28 cellular contexts compared by ENCODE assay signal in the genomic region with DNA sequence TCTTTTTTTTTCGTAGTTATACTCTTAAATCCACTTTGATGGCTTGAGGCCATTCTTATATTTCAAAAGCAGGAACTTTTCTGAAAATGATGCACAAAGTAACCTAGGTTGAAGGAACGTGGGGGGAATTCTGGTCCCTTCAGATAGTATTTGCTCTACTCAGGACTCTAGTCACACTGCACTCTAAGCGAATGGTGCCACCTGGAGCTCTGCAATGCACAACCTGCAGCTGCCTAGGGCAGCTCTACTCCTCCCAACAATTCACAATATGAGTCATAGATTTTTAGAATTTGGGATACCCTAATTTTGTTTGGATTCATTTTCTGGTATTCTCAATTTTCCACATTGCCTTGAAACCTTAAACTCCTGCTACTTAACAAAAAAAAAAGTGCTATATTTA. TPM values are rescaled to one million over a fixed set of nuclear protein-coding genes. Genes with fewer than 3 reads are reported as not detected.
DNase-seq lines count a peak whose midpoint lies in the region; ATAC-seq, FAIRE-seq and TF ChIP-seq lines count a peak whose summit lies in the region.
"Had no signal": no experiment of that assay in that cellular context is flagged by ENCODE, and none has a peak within 500 bp of the region (broad histone marks: within the 10 kb centered on the region; RNA-seq: fewer than 3 reads in every experiment).

No MANE protein-coding gene starts in this region.

- no peak overlapping the region for H2AFZ ChIP-seq in DND-41 (ENCODE audit: low read depth, low read length)
- no peak overlapping the region for H2AFZ ChIP-seq in PC-3 (ENCODE audit: low read length)

- H3K79me2 ChIP-seq in DND-41 (ENCODE audit: insufficient read depth, low read length) (peaks cover 33% of the 10 kb centered on the region), PC-3 (ENCODE audit: low read length) (peaks cover 18% of the 10 kb centered on the region)

- H3K27ac ChIP-seq in DND-41 (ENCODE audit: low read length), result no peak overlapping the region
- H3K27ac ChIP-seq in PC-3 (ENCODE audit: low read length), result no peak overlapping the region
- H3K27ac ChIP-seq in dorsolateral prefrontal cortex, result peak overlapping the region in 1 of 59 donors; percentile 11
- H3K27ac ChIP-seq: heart right ventricle, left lung, tibial artery had no signal

- H3K4me2 ChIP-seq in DND-41 (ENCODE audit: insufficient read depth, low read length) (no peak overlapping the region), PC-3 (ENCODE audit: low read length) (no peak overlapping the region)

- H3K4me1 ChIP-seq in DND-41 (ENCODE audit: insufficient read depth, low read length) (no peaks in the 10 kb centered on the region), PC-3 (ENCODE audit: insufficient read depth, low read length) (0 out of 2 replicates have a peak, but pooled peaks cover 4% of the 10 kb centered on the region)

- TF ChIP-seq CTCF in DND-41 (IDR thresholded peaks at IDR 0.05; ENCODE audit: borderline replicate concordance, extremely low read depth, low read length, poor library complexity, severe bottlenecking) (peak; percentile 17), PC-3 (conservative IDR thresholded peaks at IDR 0.05; ENCODE audit: low read depth, low read length) (peak; percentile 46; the same call in 1 of the 2 replicates), epithelial cell of esophagus (IDR thresholded peaks at IDR 0.05; ENCODE audit: insufficient read depth, low read depth, low read length, missing control alignments) (peak; percentile 48), dorsolateral prefrontal cortex (IDR thresholded peaks at IDR 0.05 in 54 of 56, conservative IDR thresholded peaks at IDR 0.05 in 2 of 56; ENCODE audit: low read depth in 1 of 56, partially characterized antibody in 56 of 56) (peak in 1 of 56 donors; percentile 19)

- no peak overlapping the region for H3K4me3 ChIP-seq in DND-41 (ENCODE audit: low read depth in 1 of 2, low read length in 2 of 2)
- H3K4me3 ChIP-seq in PC-3 (ENCODE audit: low read length), result no peak overlapping the region
- no peak overlapping the region for H3K4me3 ChIP-seq in epithelial cell of esophagus (ENCODE audit: low read length)
- no peak overlapping the region for H3K4me3 ChIP-seq in dorsolateral prefrontal cortex
- H3K4me3 ChIP-seq: heart right ventricle, left lung, tibial artery had no signal

- intact Hi-C loops in PC-3 (cut with micrococcal nuclease) (no loop called here), dorsolateral prefrontal cortex (cut with DNase I) (no loop called here)

- H3K9ac ChIP-seq in DND-41 (ENCODE audit: low read depth, low read length), result no peak overlapping the region
- H3K9ac ChIP-seq in PC-3 (ENCODE audit: low read length), result no peak overlapping the region

- peak; percentile 54; the same call in 2 of the 3 replicates for ATAC-seq in DND-41 (ENCODE audit: insufficient read depth, low read depth)
- peak; percentile 83 for ATAC-seq in PC-3
- no peak for ATAC-seq in activated T-cell treated with anti-CD3 and anti-CD28 coated beads, Interleukin-2, amount 50 U/mL, for 4 hours
- no peak for ATAC-seq in GM18868 (IDR thresholded peaks at IDR 0.05; ENCODE audit: unreplicated experiment)
- ATAC-seq: activated CD8-positive, alpha-beta memory T cell treated with anti-CD3 and anti-CD28 coated beads, Interleukin-2, amount 10 ng/mL, durations not matched to agents 7 days and 5 days; CD8-positive, alpha-beta T cell; heart right ventricle; left lung; natural killer cell treated with Interleukin-12 subunit alpha and Interleukin-12 subunit beta and Interleukin-15 and Interleukin-18, amount 100 ng/mL, for 72 hours; stimulated activated naive CD8-positive, alpha-beta T cell treated with anti-CD3 and anti-CD28 coated beads, Interleukin-15, Interleukin-2, amounts not matched to agents 100 U/mL and 50 U/mL, for 24 hours; T-cell had no signal

- H3K9me3 ChIP-seq in DND-41 (ENCODE audit: insufficient read depth, low read length, severe bottlenecking) (no peaks in the 10 kb centered on the region), PC-3 (ENCODE audit: low read length) (no peaks in the 10 kb centered on the region)
- H3K9me3 ChIP-seq: heart right ventricle, left lung, tibial artery had no signal

- DNase-seq in DND-41, result no peak
- no peak for DNase-seq in GM18507 (ENCODE audit: extremely low spot score, insufficient read length, low read depth)
- no peak for DNase-seq in PC-3
- DNase-seq in epithelial cell of esophagus (ENCODE audit: low read depth), result peak; percentile 34
- DNase-seq in activated T-cell treated with anti-CD3 and anti-CD28 coated beads, Interleukin-2, amount 50 U/mL, for 4 hours, result no peak
- no peak for DNase-seq in HEK293T (ENCODE audit: extremely low spot score)
- no peak for DNase-seq in dorsolateral prefrontal cortex
- DNase-seq: activated CD4-positive, alpha-beta T cell treated with anti-CD3 and anti-CD28 coated beads for 4 hours; activated CD8-positive, alpha-beta memory T cell treated with anti-CD3 and anti-CD28 coated beads, Interleukin-2, amount 10 ng/mL, durations not matched to agents 7 days and 5 days; CD8-positive, alpha-beta T cell; DMS53; H7; heart right ventricle; left lung; NCI-H1048; NCI-H510A treated with DMSO at 0.1 percent for 48 hours; retina; SHP77; stimulated activated CD4-positive, alpha-beta T cell treated with anti-CD3 and anti-CD28 coated beads, Interleukin-4, amount 100 ng/mL, for 24 hours; stimulated activated naive CD8-positive, alpha-beta T cell treated with anti-CD3 and anti-CD28 coated beads, Interleukin-15, Interleukin-2, amounts not matched to agents 100 U/mL and 50 U/mL, for 24 hours; T-cell; tibial artery had no signal

- H3K27me3 Mint-ChIP-seq in activated T-cell treated with anti-CD3 and anti-CD28 coated beads, Interleukin-2, amount 50 U/mL, for 4 hours (ENCODE audit: low read depth), result no peaks in the 10 kb centered on the region
- H3K27me3 Mint-ChIP-seq: activated CD8-positive, alpha-beta memory T cell treated with anti-CD3 and anti-CD28 coated beads, Interleukin-2, amount 10 ng/mL, durations not matched to agents 7 days and 5 days; activated naive CD4-positive, alpha-beta T cell treated with anti-CD3 and anti-CD28 coated beads, Interleukin-2, amount 50 U/mL, for 24 hours; dendritic cell treated with granulocyte-macrophage colony-stimulating factor and Interleukin-4, amounts not matched to agents 40 ng/mL and 50 ng/mL, for 4 days; natural killer cell treated with Interleukin-12 subunit alpha and Interleukin-12 subunit beta and Interleukin-15 and Interleukin-18, amount 100 ng/mL, for 72 hours; T-cell had no signal

- peaks cover 10% of the 10 kb centered on the region for H3K4me1 Mint-ChIP-seq in activated T-cell treated with anti-CD3 and anti-CD28 coated beads, Interleukin-2, amount 50 U/mL, for 4 hours (ENCODE audit: low read depth)

- CTCF ChIA-PET in PC-3 (lab: Charles Lee) (interaction anchor here (0.6 to 1.1 kb wide), 2 partner anchors 30 to 106 kb away, joined by 3 read pairs; no protein-coding TSS in a partner anchor), HEK293T (lab: Yijun Ruan, JAX) (no interaction called here)

- H3K36me3 ChIP-seq in DND-41 (ENCODE audit: insufficient read depth, low read length) (peaks cover 95% of the 10 kb centered on the region), PC-3 (ENCODE audit: low read depth, low read length) (peaks cover 59% of the 10 kb centered on the region)

- H3K4me3 Mint-ChIP-seq in activated T-cell treated with anti-CD3 and anti-CD28 coated beads, Interleukin-2, amount 50 U/mL, for 4 hours, result no peak overlapping the region
- H3K4me3 Mint-ChIP-seq: activated CD8-positive, alpha-beta memory T cell treated with anti-CD3 and anti-CD28 coated beads, Interleukin-2, amount 10 ng/mL, durations not matched to agents 7 days and 5 days; activated naive CD4-positive, alpha-beta T cell treated with anti-CD3 and anti-CD28 coated beads, Interleukin-2, amount 50 U/mL, for 24 hours; CD8-positive, alpha-beta T cell; dendritic cell treated with granulocyte-macrophage colony-stimulating factor and Interleukin-4, amounts not matched to agents 40 ng/mL and 50 ng/mL, for 4 days; natural killer cell treated with Interleukin-12 subunit alpha and Interleukin-12 subunit beta and Interleukin-15 and Interleukin-18, amount 100 ng/mL, for 72 hours; T-cell had no signal

- POLR2A ChIA-PET in PC-3 (lab: Charles Lee; ENCODE audit: unreplicated experiment), result no interaction called here
- POLR2A ChIA-PET in HEK293T (lab: Yijun Ruan, JAX), result interaction anchor here (1.3 kb wide), 1 partner anchor 17 kb away, joined by 5 read pairs; the partner anchor contains the start of gene SYPL1

- no peaks in the 10 kb centered on the region for H3K27me3 ChIP-seq in DND-41 (ENCODE audit: insufficient read depth, low read length, poor library complexity)
- H3K27me3 ChIP-seq in PC-3 (ENCODE audit: low read length), result no peaks in the 10 kb centered on the region
- H3K27me3 ChIP-seq in dorsolateral prefrontal cortex, result no peaks in the 10 kb centered on the region
- H3K27me3 ChIP-seq: heart right ventricle, left lung, tibial artery had no signal

- no peaks in the 10 kb centered on the region for H3K9me3 Mint-ChIP-seq in activated T-cell treated with anti-CD3 and anti-CD28 coated beads, Interleukin-2, amount 50 U/mL, for 4 hours
- H3K9me3 Mint-ChIP-seq: activated naive CD4-positive, alpha-beta T cell treated with anti-CD3 and anti-CD28 coated beads, Interleukin-2, amount 50 U/mL, for 24 hours; CD8-positive, alpha-beta T cell; dendritic cell treated with granulocyte-macrophage colony-stimulating factor and Interleukin-4, amounts not matched to agents 40 ng/mL and 50 ng/mL, for 4 days; natural killer cell treated with Interleukin-12 subunit alpha and Interleukin-12 subunit beta and Interleukin-15 and Interleukin-18, amount 100 ng/mL, for 72 hours; T-cell had no signal

- BruUV-seq in PC-3 (replicated peaks; lab: Mats Ljungman, UMichigan), result no TSS peak

- H4K20me1 ChIP-seq in DND-41 (ENCODE audit: insufficient read depth, low read length), result peaks cover 16% of the 10 kb centered on the region; the same call in 1 of the 2 replicates
- H4K20me1 ChIP-seq in PC-3 (ENCODE audit: low read length), result 0 out of 2 replicates have a peak, but pooled peaks cover 2% of the 10 kb centered on the region

- no peaks in the 10 kb centered on the region for H3K9me2 ChIP-seq in PC-3 (replicated peaks; ENCODE audit: low read length)

- H3F3A ChIP-seq in PC-3 (ENCODE audit: low read length, unreplicated experiment), result no peaks in the 10 kb centered on the region

- H3K36me3 Mint-ChIP-seq in activated T-cell treated with anti-CD3 and anti-CD28 coated beads, Interleukin-2, amount 50 U/mL, for 4 hours (ENCODE audit: insufficient read depth), result peaks cover 24% of the 10 kb centered on the region

- FAIRE-seq in GM18507 (lab: Jason Lieb, UNC), result peak; percentile 5
- FAIRE-seq: endothelial cell of umbilical vein, TTC549 had no signal

TF ChIP-seq in HEK293T, 16 proteins besides CTCF, POLR2A, EP300 and RAD21 (continues in another document):
- TF ChIP-seq CTBP1 (IDR thresholded peaks at IDR 0.05; ENCODE audit: borderline replicate concordance), result no peak
- no peak for TF ChIP-seq FOXK2 (IDR thresholded peaks at IDR 0.05)
- TF ChIP-seq TARDBP (IDR thresholded peaks at IDR 0.05), result no peak
- TF ChIP-seq FOXA1 (IDR thresholded peaks at IDR 0.05), result no peak
- no peak for TF ChIP-seq SUZ12 (IDR thresholded peaks at IDR 0.05)
- TF ChIP-seq ELF4 (IDR thresholded peaks at IDR 0.05), result no peak
- no peak for TF ChIP-seq SP1 (IDR thresholded peaks at IDR 0.05)

RNA-seq across cellular contexts. Expression of gene SYPL1, which starts 17.3 kb away (rescaled TPM):
- 45.9 and 57.9 TPM in 2 replicates for total RNA-seq in PC-3 (2014; rRNA removed)
- total RNA-seq in activated T-cell treated with anti-CD3 and anti-CD28 coated beads, Interleukin-2, amount 50 U/mL, for 4 hours, result 10 to 100 TPM; 20.0 to 24.1 (median 21.5) TPM
- total RNA-seq in dorsolateral prefrontal cortex, result 10 to 100 TPM; 21.3 to 84.1 (median 36.2) TPM

Comparison
In these comparisons a context has a peak if more than half of its experiments do, and no peak if none do; other contexts are left out.
1. ATAC-seq: peak in DND-41 (single experiment) and PC-3 (single experiment); none in activated T-cell treated with anti-CD3 and anti-CD28 coated beads, Interleukin-2, amount 50 U/mL, for 4 hours (0 of 2) and GM18868 (single experiment).